8 cellular contexts compared by ENCODE assay signal in the genomic region with DNA sequence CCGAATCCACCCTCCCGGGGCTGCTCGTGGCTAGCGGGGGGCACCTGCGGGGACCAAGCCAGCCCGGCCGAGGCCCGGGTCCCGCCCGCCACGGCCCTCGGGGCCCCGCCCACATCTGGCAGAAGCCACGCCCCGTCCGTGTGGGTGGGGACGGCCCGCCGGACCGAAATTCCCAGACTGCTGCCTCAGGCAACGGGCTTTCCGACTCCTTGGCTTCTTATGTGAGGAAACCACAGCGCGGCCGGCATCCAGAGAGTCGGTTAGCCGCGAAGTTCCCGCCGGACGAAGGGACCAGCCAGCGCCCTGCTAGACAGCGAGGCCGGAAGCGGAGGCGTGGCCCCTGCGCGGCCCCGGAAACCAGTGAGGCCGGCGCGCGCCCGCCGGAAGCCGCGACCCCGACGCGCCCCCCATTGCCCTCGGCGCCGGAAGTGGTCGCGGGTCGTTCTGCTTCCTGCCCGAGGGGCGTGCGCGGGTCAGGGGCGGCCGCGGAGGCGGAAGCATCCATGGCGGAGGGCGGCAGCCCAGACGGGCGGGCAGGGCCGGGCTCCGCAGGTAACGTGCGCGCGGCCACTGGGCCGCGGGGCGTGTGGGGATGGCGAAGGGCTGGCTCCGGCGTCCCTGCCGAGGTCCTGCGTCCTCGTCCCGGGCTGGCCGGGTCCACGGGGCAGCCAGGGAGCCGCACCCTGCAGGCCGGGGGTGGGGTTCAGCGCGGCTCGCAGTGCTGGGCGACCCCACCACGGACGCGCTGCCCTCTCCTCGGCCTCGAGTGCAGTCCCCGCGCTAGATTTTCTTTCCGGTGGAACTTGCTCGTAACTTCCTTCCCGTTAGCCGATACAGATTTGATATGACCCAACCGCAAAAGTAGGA. TPM values are rescaled to one million over a fixed set of nuclear protein-coding genes. Genes with fewer than 3 reads are reported as not detected.
DNase-seq lines count a peak whose midpoint lies in the region; ATAC-seq and TF ChIP-seq lines count a peak whose summit lies in the region.

A gene with protein sequence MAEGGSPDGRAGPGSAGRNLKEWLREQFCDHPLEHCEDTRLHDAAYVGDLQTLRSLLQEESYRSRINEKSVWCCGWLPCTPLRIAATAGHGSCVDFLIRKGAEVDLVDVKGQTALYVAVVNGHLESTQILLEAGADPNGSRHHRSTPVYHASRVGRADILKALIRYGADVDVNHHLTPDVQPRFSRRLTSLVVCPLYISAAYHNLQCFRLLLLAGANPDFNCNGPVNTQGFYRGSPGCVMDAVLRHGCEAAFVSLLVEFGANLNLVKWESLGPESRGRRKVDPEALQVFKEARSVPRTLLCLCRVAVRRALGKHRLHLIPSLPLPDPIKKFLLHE (plus strand): TSS at position 360 of the 867 bp plus-strand sequence. CDS start 144 bp downstream, at position 504.

- H3K4me1 ChIP-seq in colonic mucosa, result no peaks in the 10 kb centered on the region

- no peaks in the 10 kb centered on the region for H3K36me3 ChIP-seq in colonic mucosa

- peak; percentile 86 for DNase-seq in AG08395 (ENCODE audit: low spot score)
- DNase-seq in NCI-H345 treated with DMSO at 0.1 percent for 48 hours (lab: John Stamatoyannopoulos, UW; ENCODE audit: unreplicated experiment), result peak; percentile 59
- DNase-seq in activated CD4-positive, alpha-beta T cell treated with anti-CD3 and anti-CD28 coated beads for 4 hours, result peak; percentile 78 to 81
- DNase-seq in colonic mucosa, result peak; percentile 80
- DNase-seq in left lobe of liver (ENCODE audit: low spot score), result peak; percentile 78
- DNase-seq in stimulated activated CD4-positive, alpha-beta T cell treated with anti-CD3 and anti-CD28 coated beads, Interleukin-2, amount 100 ng/mL, for 48 hours, result peak; percentile 79

- no peaks in the 10 kb centered on the region for H3K27me3 ChIP-seq in colonic mucosa

- peak within 1 kb of the TSS; percentile 95 for H3K27ac ChIP-seq in colonic mucosa

- ATAC-seq in GM18861 (IDR thresholded peaks at IDR 0.05; ENCODE audit: unreplicated experiment), result peak; percentile 76
- peak; percentile 85 for ATAC-seq in HG03095 (IDR thresholded peaks at IDR 0.05; ENCODE audit: unreplicated experiment)
- ATAC-seq in left lobe of liver, result peak; percentile 89

- H3K9me3 ChIP-seq in colonic mucosa, result no peaks in the 10 kb centered on the region

- peak within 1 kb of the TSS; percentile 96 for H3K4me3 ChIP-seq in colonic mucosa

- TF ChIP-seq CTCF in colonic mucosa (IDR thresholded peaks at IDR 0.05), result no peak

- peak within 1 kb of the TSS; percentile 89 to 92 for H3K9ac ChIP-seq in colonic mucosa (ENCODE audit: low read depth in 2 of 2, low read length in 2 of 2)

- intact Hi-C loops in colonic mucosa (cut with DNase I), result no loop called here

RNA-seq across cellular contexts. Expression of the gene that starts here (rescaled TPM):
- total RNA-seq in colonic mucosa, result 10 to 100 TPM; 19.3 to 22.4 TPM
- total RNA-seq in left lobe of liver, result 10.0 TPM

Comparison
In these comparisons a context has a peak if more than half of its experiments do, and no peak if none do; other contexts are left out.
1. Peak in every context shown above with its lines: DNase-seq, ATAC-seq, H3K4me3 ChIP-seq and H3K27ac ChIP-seq.